17 cellular contexts compared by ENCODE assay signal in genomic region chr17:4256952-4257351, GRCh38. TPM values are rescaled to one million over a fixed set of nuclear protein-coding genes. Genes with fewer than 3 reads are reported as not detected.
A peak's percentile ranks its signal among the peaks of the same experiment; 100 is the strongest.
DNase-seq lines count a peak whose midpoint lies in the region; ATAC-seq and TF ChIP-seq lines count a peak whose summit lies in the region.
"Had no signal": no experiment of that assay in that cellular context is flagged by ENCODE, and none has a peak within 500 bp of the region (broad histone marks: within the 10 kb centered on the region; RNA-seq: fewer than 3 reads in every experiment).

No MANE protein-coding gene starts in this region.

- H3K4me1 Mint-ChIP-seq in T-helper 17 cell, result peaks cover 38% of the 10 kb centered on the region

- H3K9ac ChIP-seq in mesenchymal stem cell (ENCODE audit: low read length), result no peak overlapping the region

- H3K27me3 ChIP-seq in mesenchymal stem cell (ENCODE audit: control insufficient read depth in 1 of 2, insufficient read depth in 1 of 2, low read length in 2 of 2) (no peaks in the 10 kb centered on the region), adrenal gland (no peaks in the 10 kb centered on the region), heart left ventricle (no peaks in the 10 kb centered on the region)
- H3K27me3 ChIP-seq: esophagus muscularis mucosa had no signal

- 91% methylated on average over 2 of the region's 2 CpGs for WGBS in mesenchymal stem cell
- WGBS in adrenal gland, 4 donors, result 88 to 90% (median 90%) methylated on average over 2 of the region's 2 CpGs
- 89 to 94% (median 89%) methylated on average over 2 of the region's 2 CpGs for WGBS in heart left ventricle, 4 donors

- H3K27me3 Mint-ChIP-seq in T-helper 17 cell, result no peaks in the 10 kb centered on the region

- H2BK5ac ChIP-seq in mesenchymal stem cell (ENCODE audit: low read depth, low read length, poor library complexity, severe bottlenecking), result no peak overlapping the region

- H2AFZ ChIP-seq in mesenchymal stem cell (ENCODE audit: low read depth, low read length), result no peak overlapping the region

- H3K27ac ChIP-seq in mesenchymal stem cell (ENCODE audit: low read length, poor library complexity, severe bottlenecking), result no peak overlapping the region
- no peak overlapping the region for H3K27ac ChIP-seq in adrenal gland
- H3K27ac ChIP-seq in heart left ventricle, result peak overlapping the region in 1 of 12 donors; percentile 21
- H3K27ac ChIP-seq: esophagus muscularis mucosa, prostate gland, thoracic aorta had no signal

- H3K27ac Mint-ChIP-seq in T-helper 17 cell, result peak overlapping the region; percentile 81
- H3K27ac Mint-ChIP-seq: nephron had no signal

- TF ChIP-seq CTCF in adrenal gland (IDR thresholded peaks at IDR 0.05) (no peak), heart left ventricle (IDR thresholded peaks at IDR 0.05) (no peak)

- H3K36me3 ChIP-seq in mesenchymal stem cell (ENCODE audit: control insufficient read depth in 1 of 2, insufficient read depth in 2 of 2, low read depth in 1 of 2, low read length in 2 of 2) (peaks cover 8 to 18% of the 10 kb centered on the region in 2 experiments), adrenal gland (replicated peaks in 1 of 2) (no peaks in the 10 kb centered on the region), heart left ventricle (peaks cover 0 to 22% (median 0%) of the 10 kb centered on the region in 9 donors)
- H3K36me3 ChIP-seq: prostate gland, thoracic aorta had no signal

- H3K9me3 ChIP-seq in T-helper 17 cell (ENCODE audit: control insufficient read depth, low read length, poor library complexity, severe bottlenecking) (no peaks in the 10 kb centered on the region), mesenchymal stem cell (ENCODE audit: control insufficient read depth, low read length) (peaks cover 6% of the 10 kb centered on the region), adrenal gland (replicated peaks in 1 of 3) (peaks cover 0 to 5% (median 0%) of the 10 kb centered on the region in 3 donors), heart left ventricle (peaks cover 0 to 35% (median 10%) of the 10 kb centered on the region in 12 donors)
- H3K9me3 ChIP-seq: Caco-2, prostate gland, thoracic aorta had no signal

- no peak overlapping the region for H3K18ac ChIP-seq in mesenchymal stem cell (ENCODE audit: low read depth in 1 of 2, low read length in 2 of 2)

- no peak overlapping the region for H3K14ac ChIP-seq in mesenchymal stem cell (ENCODE audit: low read length in 2 of 2)

- no peak overlapping the region for H2BK15ac ChIP-seq in mesenchymal stem cell (ENCODE audit: low read depth, poor library complexity, severe bottlenecking)

- H3K23ac ChIP-seq in mesenchymal stem cell (ENCODE audit: low read length in 2 of 2), result no peak overlapping the region

- H2BK12ac ChIP-seq in mesenchymal stem cell (ENCODE audit: low read length in 2 of 2), result no peak overlapping the region

- no peak overlapping the region for H3K4me2 ChIP-seq in mesenchymal stem cell (ENCODE audit: low read length, poor library complexity, severe bottlenecking)
- H3K4me2 ChIP-seq: smooth muscle cell had no signal

- DNase-seq in AG08396 (ENCODE audit: low spot score) (peak; percentile 31), EL (peak; percentile 30), T-helper 17 cell (no peak), mesenchymal stem cell (no peak), adrenal gland (no peak), NCI-H446 treated with DMSO at 0.1 percent for 48 hours (lab: John Stamatoyannopoulos, UW) (no peak), heart left ventricle (no peak)
- DNase-seq: Caco-2, NCI-H1048, NCI-H748 treated with DMSO at 0.1 percent for 48 hours had no signal

- H3K4me1 ChIP-seq in mesenchymal stem cell (ENCODE audit: control insufficient read depth, insufficient read depth, low read depth, low read length), result peaks cover 10% of the 10 kb centered on the region
- peaks cover 9 to 17% of the 10 kb centered on the region in 2 donors for H3K4me1 ChIP-seq in adrenal gland (replicated peaks in 1 of 2)
- peaks cover 0 to 13% (median 2%) of the 10 kb centered on the region in 12 donors for H3K4me1 ChIP-seq in heart left ventricle
- H3K4me1 ChIP-seq: Caco-2, prostate gland had no signal

- no peak overlapping the region for H2AK5ac ChIP-seq in mesenchymal stem cell (ENCODE audit: low read length, severe bottlenecking)

- peaks cover 10% of the 10 kb centered on the region for H3K79me1 ChIP-seq in mesenchymal stem cell (replicated peaks; ENCODE audit: low read length, poor library complexity, severe bottlenecking)

- no peak overlapping the region for H4K8ac ChIP-seq in mesenchymal stem cell (ENCODE audit: low read length)

- peaks cover 11% of the 10 kb centered on the region for H3K36me3 Mint-ChIP-seq in T-helper 17 cell (ENCODE audit: low read depth)

- ATAC-seq in T-helper 17 cell (no peak), esophagus mucosa (peak; percentile 33), heart left ventricle (no peak)

- no peak overlapping the region for H2BK120ac ChIP-seq in mesenchymal stem cell (ENCODE audit: low read depth, low read length)

- no peak overlapping the region for H4K91ac ChIP-seq in mesenchymal stem cell (ENCODE audit: low read length)

- no peak overlapping the region for H3K4ac ChIP-seq in mesenchymal stem cell (ENCODE audit: low read depth in 1 of 2, low read length in 2 of 2)

- TF ChIP-seq POLR2A in adrenal gland (IDR thresholded peaks at IDR 0.05), result no peak
- no peak for TF ChIP-seq POLR2A in heart left ventricle (IDR thresholded peaks at IDR 0.05)

- no peak overlapping the region for H3K4me3 Mint-ChIP-seq in T-helper 17 cell
- H3K4me3 Mint-ChIP-seq: nephron had no signal

- intact Hi-C loops in adrenal gland (cut with DNase I), result no loop called here
- intact Hi-C loops in heart left ventricle (cut with DNase I), result no loop called here

- H3K4me3 ChIP-seq in mesenchymal stem cell (ENCODE audit: insufficient read depth in 1 of 2, low read depth in 1 of 2, low read length in 2 of 2) (no peak overlapping the region), adrenal gland (no peak overlapping the region), heart left ventricle (no peak overlapping the region)
- H3K4me3 ChIP-seq: esophagus muscularis mucosa, lung, prostate gland, smooth muscle cell, thoracic aorta had no signal

RNA-seq across cellular contexts. Expression of gene ANKFY1, which starts 6.8 kb away (rescaled TPM):
- total RNA-seq in T-helper 17 cell (10 to 100 TPM; 51.2 to 54.0 TPM), esophagus mucosa (31.6 TPM), adrenal gland (10 to 100 TPM; 44.7 to 91.0 (median 65.6) TPM), heart left ventricle (10 to 100 TPM; 20.6 to 44.9 (median 24.9) TPM)
- 19.7 TPM for polyA plus RNA-seq in mesenchymal stem cell (2013, experiment 1 of 2)
- polyA plus RNA-seq in mesenchymal stem cell (2013, experiment 2 of 2), result 18.8 TPM
- polyA plus RNA-seq in adrenal gland (10 to 100 TPM; 14.8 to 25.6 (median 22.4) TPM), heart left ventricle (10 to 100 TPM in 1 of 2 donors, 1 to 10 TPM in 1; 9.4 to 14.5 TPM)

Comparison
In these comparisons a context has a peak if more than half of its experiments do, and no peak if none do; other contexts are left out.
1. DNase-seq: peak in AG08396 (single experiment) and EL (single experiment); none in T-helper 17 cell (0 of 3), mesenchymal stem cell (single experiment), adrenal gland (0 of 7), NCI-H446 treated with DMSO at 0.1 percent for 48 hours (single experiment) and heart left ventricle (0 of 5).